8 cellular contexts compared by ENCODE assay signal in the genomic region with DNA sequence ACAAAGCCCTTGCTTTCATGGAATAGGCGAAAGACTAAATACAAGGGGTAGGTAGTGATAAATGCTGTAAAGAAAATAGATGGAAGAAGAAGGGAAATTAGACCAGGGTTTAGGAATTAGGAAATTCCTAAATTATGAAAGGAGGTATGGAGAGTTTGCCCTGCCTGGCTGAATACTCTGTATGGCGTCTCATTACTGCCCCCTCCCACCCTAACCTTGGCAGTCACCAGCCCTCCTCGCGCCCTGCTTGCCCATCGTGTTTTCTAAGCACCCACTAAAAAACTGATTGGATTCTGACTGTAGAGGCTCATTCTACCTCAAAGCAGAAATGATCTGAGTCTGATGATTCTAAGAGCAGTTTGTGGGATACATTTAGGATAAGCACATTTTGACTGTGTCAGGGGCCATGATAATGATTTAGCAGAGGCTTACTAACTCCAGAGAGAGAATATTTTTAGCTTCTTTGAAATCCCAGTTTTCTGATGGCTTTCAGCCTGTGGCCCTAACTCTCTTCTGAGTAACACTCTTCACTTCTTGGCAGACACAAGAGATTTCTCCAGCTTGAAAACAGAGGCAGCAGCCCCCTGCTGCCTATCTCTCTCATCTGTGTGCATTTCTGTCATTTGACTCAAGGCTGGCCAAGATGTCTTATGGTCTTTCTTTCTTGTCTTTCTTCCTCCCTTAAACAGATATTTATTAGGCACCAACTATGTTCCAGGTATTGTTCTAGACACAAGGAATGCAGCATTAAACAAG. TPM values are rescaled to one million over a fixed set of nuclear protein-coding genes. Genes with fewer than 3 reads are reported as not detected.
A peak's percentile ranks its signal among the peaks of the same experiment; 100 is the strongest.
DNase-seq lines count a peak whose midpoint lies in the region; ATAC-seq and TF ChIP-seq lines count a peak whose summit lies in the region.

No MANE protein-coding gene starts in this region.

- no peak for TF ChIP-seq CTCF in OCI-LY7 (conservative IDR thresholded peaks at IDR 0.05; ENCODE audit: low read length)
- TF ChIP-seq CTCF in endothelial cell (IDR thresholded peaks at IDR 0.05; ENCODE audit: unreplicated experiment): no peak
- no peak for TF ChIP-seq CTCF in retinal pigment epithelial cell (conservative IDR thresholded peaks at IDR 0.05; ENCODE audit: low read depth, low read length)

- no peaks in the 10 kb centered on the region for H3K9me3 Mint-ChIP-seq in endothelial cell (ENCODE audit: unreplicated experiment)

- H3K4me1 Mint-ChIP-seq in endothelial cell (ENCODE audit: unreplicated experiment): peaks cover 19% of the 10 kb centered on the region

- peak overlapping the region; percentile 69 for H3K4me2 ChIP-seq in OCI-LY7 (ENCODE audit: low read length)

- no TSS peak for BruUV-seq in OCI-LY7 (replicated peaks; lab: Mats Ljungman, UMichigan)

- no peaks in the 10 kb centered on the region for H3K36me3 Mint-ChIP-seq in endothelial cell (ENCODE audit: low read depth, unreplicated experiment)

- H3K27me3 Mint-ChIP-seq in endothelial cell (ENCODE audit: unreplicated experiment): no peaks in the 10 kb centered on the region

- H3K27ac ChIP-seq in OCI-LY7 (ENCODE audit: low read depth, low read length, poor library complexity, severe bottlenecking): no peak overlapping the region

- CTCF ChIA-PET in OCI-LY7 (lab: Charles Lee; ENCODE audit: unreplicated experiment): no interaction called here

- H2AFZ ChIP-seq in OCI-LY7 (ENCODE audit: low read length): peak overlapping the region; percentile 92; the same call in 1 of the 2 replicates

- H3K27ac Mint-ChIP-seq in endothelial cell (ENCODE audit: unreplicated experiment): peak overlapping the region; percentile 22

- peaks cover 13% of the 10 kb centered on the region for H3K4me1 ChIP-seq in OCI-LY7 (ENCODE audit: insufficient read depth, low read length, poor library complexity, severe bottlenecking)

- no peak for ATAC-seq in HG02973 (IDR thresholded peaks at IDR 0.05; ENCODE audit: unreplicated experiment)
- ATAC-seq in GM21717 (IDR thresholded peaks at IDR 0.05; ENCODE audit: unreplicated experiment): no peak
- ATAC-seq in GM19455 (IDR thresholded peaks at IDR 0.05; ENCODE audit: unreplicated experiment): no peak

- POLR2A ChIA-PET in OCI-LY7 (lab: Charles Lee): interaction anchor here (1.0 to 1.2 kb wide), 2 partner anchors 7 to 73 kb away, joined by 3 read pairs; no protein-coding TSS in a partner anchor

- peak; percentile 50 for DNase-seq in NCI-H748 (lab: John Stamatoyannopoulos, UW; ENCODE audit: unreplicated experiment)
- DNase-seq in NCI-H748 treated with DMSO at 0.1 percent for 48 hours (lab: John Stamatoyannopoulos, UW): no peak
- DNase-seq in OCI-LY7 (ENCODE audit: low spot score): no peak
- peak; percentile 7 for DNase-seq in endothelial cell (ENCODE audit: low spot score)
- no peak for DNase-seq in retinal pigment epithelial cell (ENCODE audit: low read depth)

- H4K20me1 ChIP-seq in OCI-LY7 (ENCODE audit: insufficient read depth, low read length): peaks cover 7% of the 10 kb centered on the region; the same call in 1 of the 2 replicates

- intact Hi-C loops in OCI-LY7 (cut with micrococcal nuclease; ENCODE audit: unreplicated experiment): loop anchor here (2.0 kb wide), 1 partner anchor 73 kb away; no protein-coding TSS in a partner anchor

- no peaks in the 10 kb centered on the region for H3K9me3 ChIP-seq in OCI-LY7 (ENCODE audit: low read length)

- H3K9me2 ChIP-seq in OCI-LY7 (ENCODE audit: insufficient read depth, low read length): no peaks in the 10 kb centered on the region

- H3K79me2 ChIP-seq in OCI-LY7 (ENCODE audit: insufficient read depth, low read depth, low read length): peaks cover 30% of the 10 kb centered on the region

- H3K4me3 ChIP-seq in OCI-LY7 (ENCODE audit: low read depth, low read length, poor library complexity, severe bottlenecking): peak overlapping the region; percentile 91
- H3K4me3 ChIP-seq in retinal pigment epithelial cell (ENCODE audit: low read length): peak overlapping the region; percentile 72

- peak overlapping the region; percentile 91 for H3K4me3 Mint-ChIP-seq in endothelial cell (ENCODE audit: unreplicated experiment)

- no peaks in the 10 kb centered on the region; the same call in 1 of the 2 replicates for H3K36me3 ChIP-seq in OCI-LY7 (ENCODE audit: insufficient read depth, low read length)

RNA-seq across cellular contexts. Expression of gene CHD6, which starts 1.4 kb away (rescaled TPM):
- 26.9 and 38.6 TPM in 2 replicates for total RNA-seq in OCI-LY7 (2014; rRNA removed; shearing (Covaris generic))
- total RNA-seq in OCI-LY7 (2022) (45.7 and 55.4 TPM in 2 replicates), endothelial cell (ENCODE audit: unreplicated experiment) (71.8 TPM)

Comparison
In these comparisons a context has a peak if more than half of its experiments do, and no peak if none do; other contexts are left out.
1. DNase-seq: peak in NCI-H748 (single experiment) and endothelial cell (single experiment); none in NCI-H748 treated with DMSO at 0.1 percent for 48 hours (single experiment), OCI-LY7 (single experiment) and retinal pigment epithelial cell (single experiment).